In genomic region chr21:33229099-33229775, GRCh38 we compare ENCODE assay signal across 8 cellular contexts. TPM values are rescaled to one million over a fixed set of nuclear protein-coding genes. Genes with fewer than 3 reads are reported as not detected.
DNase-seq lines count a peak whose midpoint lies in the region; ATAC-seq and TF ChIP-seq lines count a peak whose summit lies in the region.

No MANE protein-coding gene starts in this region.

- peaks cover 30% of the 10 kb centered on the region for H3K36me3 Mint-ChIP-seq in CD4-positive, alpha-beta T cell (ENCODE audit: low read depth)
- peaks cover 3% of the 10 kb centered on the region for H3K36me3 Mint-ChIP-seq in brain
- peaks cover 18% of the 10 kb centered on the region for H3K36me3 Mint-ChIP-seq in natural killer cell

- intact Hi-C loops in CD4-positive, alpha-beta T cell (cut with DNase I, micrococcal nuclease), result no loop called here
- intact Hi-C loops in natural killer cell (cut with micrococcal nuclease), result no loop called here

- CTCF ChIA-PET in CD4-positive, alpha-beta T cell (lab: Charles Lee), result interaction anchor here (0.8 to 3.2 kb wide), 2 partner anchors 29 to 132 kb away, joined by 3 to 13 read pairs; no protein-coding TSS in a partner anchor

- no peaks in the 10 kb centered on the region for H3K9me3 Mint-ChIP-seq in CD4-positive, alpha-beta T cell
- peaks cover 0 to 3% (median 0%) of the 10 kb centered on the region in 5 experiments for H3K9me3 Mint-ChIP-seq in brain
- H3K9me3 Mint-ChIP-seq in natural killer cell, result no peaks in the 10 kb centered on the region

- no peak for ATAC-seq in CD4-positive, alpha-beta T cell (ENCODE audit: poor library complexity)
- ATAC-seq in HG03469 (IDR thresholded peaks at IDR 0.05; ENCODE audit: unreplicated experiment) (peak; percentile 4), natural killer cell (peak in 2 of 3 donors; percentile 1 to 2), esophagus mucosa (no peak)

- TF ChIP-seq CTCF in CD4-positive, alpha-beta T cell (IDR thresholded peaks at IDR 0.05), result no peak
- TF ChIP-seq CTCF in brain (conservative IDR thresholded peaks at IDR 0.05) (no peak), natural killer cell (IDR thresholded peaks at IDR 0.05) (no peak)

- peaks cover 41% of the 10 kb centered on the region for H3K4me1 Mint-ChIP-seq in CD4-positive, alpha-beta T cell (ENCODE audit: low read depth)
- H3K4me1 Mint-ChIP-seq in brain (peaks cover 42% of the 10 kb centered on the region), natural killer cell (peaks cover 43 to 45% of the 10 kb centered on the region in 2 donors)

- H3K4me3 Mint-ChIP-seq in CD4-positive, alpha-beta T cell, result peak overlapping the region; percentile 92
- H3K4me3 Mint-ChIP-seq in brain (peak overlapping the region; percentile 83 to 94 (median 88)), natural killer cell (peak overlapping the region; percentile 88)

- H3K27ac ChIP-seq in CD4-positive, alpha-beta T cell (ENCODE audit: low read depth, low read length), result peak overlapping the region; percentile 62

- H3K27ac Mint-ChIP-seq in CD4-positive, alpha-beta T cell, result peak overlapping the region; percentile 90
- H3K27ac Mint-ChIP-seq in brain (peak overlapping the region; percentile 44 to 91 (median 73)), natural killer cell (peak overlapping the region; percentile 88 to 97)

- POLR2A ChIA-PET in CD4-positive, alpha-beta T cell (lab: Charles Lee), result interaction anchor here (0.6 to 5.4 kb wide), 6 partner anchors 37 to 251 kb away, joined by 3 to 32 read pairs (median 3); partner anchors contain the start of genes IFNAR1 and IL10RB

- H3K27me3 ChIP-seq in CD4-positive, alpha-beta T cell (ENCODE audit: control insufficient read depth, insufficient read depth, low read length), result no peaks in the 10 kb centered on the region

- no peaks in the 10 kb centered on the region for H3K27me3 Mint-ChIP-seq in CD4-positive, alpha-beta T cell
- H3K27me3 Mint-ChIP-seq in brain, result peaks cover 12% of the 10 kb centered on the region
- H3K27me3 Mint-ChIP-seq in natural killer cell (ENCODE audit: low read depth in 2 of 2), result no peaks in the 10 kb centered on the region

- no peaks in the 10 kb centered on the region for H3K9me3 ChIP-seq in CD4-positive, alpha-beta T cell (ENCODE audit: control insufficient read depth, low read length)

- DNase-seq in CD4-positive, alpha-beta T cell, result no peak
- no peak for DNase-seq in natural killer cell
- no peak for DNase-seq in germinal center (ENCODE audit: low spot score)
- no peak for DNase-seq in NCI-H1930 (lab: John Stamatoyannopoulos, UW)
- DNase-seq in HT-29 (ENCODE audit: low spot score), result no peak

RNA-seq across cellular contexts. Expression of gene IFNAR2, which starts 0.5 kb away (rescaled TPM):
- total RNA-seq in CD4-positive, alpha-beta T cell, result 10 to 100 TPM; 26.6 to 28.2 TPM
- polyA plus RNA-seq in brain (ENCODE audit: insufficient read depth, low read depth, low replicate concordance), result 8.8 TPM
- total RNA-seq in natural killer cell (100 to 1,000 TPM in 1 of 3 donors, 10 to 100 TPM in 2; 65.4 to 105 (median 70.9) TPM), esophagus mucosa (7.7 TPM)
- 1.2 and 1.6 TPM in 2 replicates for total RNA-seq in HT-29 (2014; rRNA removed; shearing (Covaris generic))

RNA-seq across cellular contexts. Expression of gene IL10RB, which starts 36.9 kb away (rescaled TPM):
- total RNA-seq in CD4-positive, alpha-beta T cell, result 1 to 10 TPM; 7.2 to 9.2 TPM
- 24.5 TPM for polyA plus RNA-seq in brain (ENCODE audit: insufficient read depth, low read depth, low replicate concordance)
- 10 to 100 TPM; 18.4 to 27.8 (median 27.3) TPM for total RNA-seq in natural killer cell
- total RNA-seq in HT-29 (2014; rRNA removed; shearing (Covaris generic)), result 10.3 and 13.4 TPM in 2 replicates
- 27.5 TPM for total RNA-seq in esophagus mucosa

Comparison
In these comparisons a context has a peak if more than half of its experiments do, and no peak if none do; other contexts are left out.
1. ATAC-seq: peak in HG03469 (single experiment) and natural killer cell (2 of 3); none in CD4-positive, alpha-beta T cell (single experiment) and esophagus mucosa (single experiment).
2. Peak in every context shown above with its lines, with median percentiles within 50 percentile points of each other: H3K27ac Mint-ChIP-seq and H3K4me3 Mint-ChIP-seq.